ENCODE assay signal across 10 cellular contexts in the genomic region with DNA sequence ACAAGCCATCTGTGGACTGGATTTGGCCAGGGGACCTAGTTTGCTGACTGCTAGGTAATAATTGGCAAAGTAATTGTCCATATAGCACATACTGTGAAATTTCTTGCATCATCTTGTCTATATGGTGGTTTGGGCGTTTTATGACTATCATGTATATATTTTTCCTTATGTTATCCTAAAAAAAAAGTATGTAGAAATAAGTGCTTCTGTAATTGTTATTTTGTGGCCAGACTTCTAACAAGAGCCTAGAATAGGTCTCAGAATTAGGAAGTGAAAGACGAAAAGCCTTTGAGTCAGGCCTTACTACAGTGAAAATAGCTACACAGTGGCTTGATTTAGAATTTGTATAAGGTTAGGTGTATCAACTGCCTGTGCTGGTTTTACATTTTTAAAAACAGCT. TPM values are rescaled to one million over a fixed set of nuclear protein-coding genes. Genes with fewer than 3 reads are reported as not detected.
DNase-seq lines count a peak whose midpoint lies in the region; ATAC-seq and TF ChIP-seq lines count a peak whose summit lies in the region.
"Had no signal": no experiment of that assay in that cellular context is flagged by ENCODE, and none has a peak within 500 bp of the region (broad histone marks: within the 10 kb centered on the region; RNA-seq: fewer than 3 reads in every experiment).

No MANE protein-coding gene starts in this region.

- DNase-seq in medulla oblongata (ENCODE audit: extremely low spot score): peak; percentile 47
- DNase-seq in psoas muscle: no peak
- no peak for DNase-seq in stomach
- DNase-seq in T-helper 2 cell treated with Interferon-gamma antibody and Interleukin-4, amounts not matched to agents 5 μg/mL and 100 μg/mL, for 36 hours (ENCODE audit: low spot score): no peak
- no peak for DNase-seq in HEK293T (ENCODE audit: extremely low spot score)
- DNase-seq: dorsolateral prefrontal cortex had no signal

- POLR2A ChIA-PET in HEK293T (lab: Yijun Ruan, JAX): no interaction called here

- no peak overlapping the region for H3K4me3 Mint-ChIP-seq in T-helper 2 cell treated with Interferon-gamma antibody and Interleukin-4, amounts not matched to agents 5 μg/mL and 100 μg/mL, for 36 hours

- H3K27ac ChIP-seq in HUES64 (ENCODE audit: low read depth, low read length): peak overlapping the region; percentile 76; the same call in 1 of the 2 replicates
- no peak overlapping the region for H3K27ac ChIP-seq in psoas muscle
- H3K27ac ChIP-seq in stomach: peak overlapping the region in 2 of 5 donors; percentile 40 to 43
- H3K27ac ChIP-seq: dorsolateral prefrontal cortex had no signal

- H3K36me3 Mint-ChIP-seq in T-helper 2 cell treated with Interferon-gamma antibody and Interleukin-4, amounts not matched to agents 5 μg/mL and 100 μg/mL, for 36 hours (ENCODE audit: low read depth): peaks cover 10% of the 10 kb centered on the region

- ATAC-seq in GM18517 (IDR thresholded peaks at IDR 0.05; ENCODE audit: unreplicated experiment) (peak; percentile 55), GM21737 (IDR thresholded peaks at IDR 0.05; ENCODE audit: unreplicated experiment) (peak; percentile 30), psoas muscle (no peak)

- no peaks in the 10 kb centered on the region for H3K9me3 ChIP-seq in HUES64 (ENCODE audit: insufficient read depth, low read depth, low read length)
- no peaks in the 10 kb centered on the region for H3K9me3 ChIP-seq in psoas muscle
- H3K9me3 ChIP-seq in stomach: no peaks in the 10 kb centered on the region

- no peak for TF ChIP-seq POLR2A in stomach (IDR thresholded peaks at IDR 0.05)

- no peak overlapping the region for H3K9ac ChIP-seq in HUES64 (ENCODE audit: low read depth, low read length)

- no peaks in the 10 kb centered on the region for H3K9me3 Mint-ChIP-seq in T-helper 2 cell treated with Interferon-gamma antibody and Interleukin-4, amounts not matched to agents 5 μg/mL and 100 μg/mL, for 36 hours

- TF ChIP-seq EP300 in stomach (IDR thresholded peaks at IDR 0.05): no peak

- H3K27ac Mint-ChIP-seq in T-helper 2 cell treated with Interferon-gamma antibody and Interleukin-4, amounts not matched to agents 5 μg/mL and 100 μg/mL, for 36 hours: no peak overlapping the region

- H3K36me3 ChIP-seq in HUES64 (ENCODE audit: insufficient read depth, low read length) (no peaks in the 10 kb centered on the region), psoas muscle (ENCODE audit: insufficient read depth in 1 of 2, low read depth in 1 of 2) (no peaks in the 10 kb centered on the region), stomach (no peaks in the 10 kb centered on the region)
- H3K36me3 ChIP-seq: HAP-1 had no signal

- intact Hi-C loops in psoas muscle (cut with DNase I) (loop anchor here (5.0 to 10.0 kb wide), 2 partner anchors 135 to 267 kb away; a partner anchor contains a TSS), stomach (cut with DNase I; ENCODE audit: low total_unique reads) (no loop called here)

- H3K4me1 ChIP-seq in HUES64 (ENCODE audit: insufficient read depth, low read length) (peaks cover 57% of the 10 kb centered on the region), psoas muscle (peaks cover 31% of the 10 kb centered on the region), stomach (peaks cover 0 to 74% (median 49%) of the 10 kb centered on the region in 4 donors)

- 73% methylated on average over 1 of the region's 2 CpGs for WGBS in HUES64
- 82 to 86% (median 83%) methylated on average over 2 of the region's 2 CpGs for WGBS in psoas muscle, 3 donors
- 50 to 63% (median 60%) methylated on average over 2 of the region's 2 CpGs for WGBS in stomach, 5 donors

- H3K4me3 ChIP-seq in HUES64 (ENCODE audit: low read length) (no peak overlapping the region), psoas muscle (no peak overlapping the region), stomach (peak overlapping the region in 2 of 4 donors; percentile 5 to 11)
- H3K4me3 ChIP-seq: dorsolateral prefrontal cortex, HAP-1 had no signal

- CTCF ChIA-PET in HEK293T (lab: Yijun Ruan, JAX): interaction anchor here (0.7 kb wide), 1 partner anchor 469 kb away, joined by 3 read pairs; no protein-coding TSS in a partner anchor

- TF ChIP-seq CTCF in psoas muscle (IDR thresholded peaks at IDR 0.05) (no peak), stomach (IDR thresholded peaks at IDR 0.05) (no peak)

- H3K4me1 Mint-ChIP-seq in T-helper 2 cell treated with Interferon-gamma antibody and Interleukin-4, amounts not matched to agents 5 μg/mL and 100 μg/mL, for 36 hours (ENCODE audit: low read depth): peaks cover 30% of the 10 kb centered on the region

- H3K27me3 ChIP-seq in HUES64 (ENCODE audit: insufficient read depth, low read length): peaks cover 7% of the 10 kb centered on the region; the same call in 1 of the 2 replicates
- no peaks in the 10 kb centered on the region for H3K27me3 ChIP-seq in psoas muscle (ENCODE audit: insufficient read depth in 3 of 3, low read length in 2 of 3)
- H3K27me3 ChIP-seq in stomach: no peaks in the 10 kb centered on the region
- H3K27me3 ChIP-seq: dorsolateral prefrontal cortex had no signal

- no peaks in the 10 kb centered on the region for H3K27me3 Mint-ChIP-seq in T-helper 2 cell treated with Interferon-gamma antibody and Interleukin-4, amounts not matched to agents 5 μg/mL and 100 μg/mL, for 36 hours (ENCODE audit: low read depth)

TF ChIP-seq in HEK293T, 16 proteins besides CTCF, POLR2A, EP300 and RAD21:
- TF ChIP-seq ZNF384 (IDR thresholded peaks at IDR 0.05) (no peak), FOXM1 (IDR thresholded peaks at IDR 0.05; ENCODE audit: borderline replicate concordance) (no peak), ELF4 (IDR thresholded peaks at IDR 0.05) (no peak), L3MBTL2 (conservative IDR thresholded peaks at IDR 0.05) (no peak), FOXA1 (IDR thresholded peaks at IDR 0.05) (no peak), NFRKB (IDR thresholded peaks at IDR 0.05) (no peak), HDGF (IDR thresholded peaks at IDR 0.05; ENCODE audit: borderline replicate concordance) (no peak), TARDBP (IDR thresholded peaks at IDR 0.05) (no peak), ARNT (IDR thresholded peaks at IDR 0.05) (no peak), SP1 (IDR thresholded peaks at IDR 0.05) (no peak), LEF1 (IDR thresholded peaks at IDR 0.05; ENCODE audit: borderline replicate concordance) (no peak), SUZ12 (IDR thresholded peaks at IDR 0.05) (no peak), BHLHE40 (IDR thresholded peaks at IDR 0.05; ENCODE audit: borderline replicate concordance) (no peak), FOXK2 (IDR thresholded peaks at IDR 0.05) (no peak), CTBP1 (IDR thresholded peaks at IDR 0.05; ENCODE audit: borderline replicate concordance) (no peak)
- TF ChIP-seq, protein P1, sequence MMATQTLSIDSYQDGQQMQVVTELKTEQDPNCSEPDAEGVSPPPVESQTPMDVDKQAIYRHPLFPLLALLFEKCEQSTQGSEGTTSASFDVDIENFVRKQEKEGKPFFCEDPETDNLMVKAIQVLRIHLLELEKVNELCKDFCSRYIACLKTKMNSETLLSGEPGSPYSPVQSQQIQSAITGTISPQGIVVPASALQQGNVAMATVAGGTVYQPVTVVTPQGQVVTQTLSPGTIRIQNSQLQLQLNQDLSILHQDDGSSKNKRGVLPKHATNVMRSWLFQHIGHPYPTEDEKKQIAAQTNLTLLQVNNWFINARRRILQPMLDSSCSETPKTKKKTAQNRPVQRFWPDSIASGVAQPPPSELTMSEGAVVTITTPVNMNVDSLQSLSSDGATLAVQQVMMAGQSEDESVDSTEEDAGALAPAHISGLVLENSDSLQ (IDR thresholded peaks at IDR 0.05): no peak

RNA-seq across cellular contexts. Expression of a gene that starts 4.2 kb away (rescaled TPM):
- polyA plus RNA-seq in HUES64 (2013, experiment 1 of 2): 21.6 TPM
- 25.8 TPM for polyA plus RNA-seq in HUES64 (2013, experiment 2 of 2)
- 10 to 100 TPM; 10.5 to 18.6 (median 10.9) TPM for total RNA-seq in psoas muscle
- polyA plus RNA-seq in psoas muscle: 1 to 10 TPM; 4.4 to 9.5 (median 6.0) TPM
- total RNA-seq in stomach: 100 to 1,000 TPM in 1 of 5 donors, 10 to 100 TPM in 4; 17.7 to 131 (median 52.9) TPM
- 10 to 100 TPM; 13.0 to 20.9 (median 18.7) TPM for polyA plus RNA-seq in stomach

Comparison
In these comparisons a context has a peak if more than half of its experiments do, and no peak if none do; other contexts are left out.
1. ATAC-seq: peak in GM18517 (single experiment) and GM21737 (single experiment); none in psoas muscle (0 of 4).